In the genomic region with DNA sequence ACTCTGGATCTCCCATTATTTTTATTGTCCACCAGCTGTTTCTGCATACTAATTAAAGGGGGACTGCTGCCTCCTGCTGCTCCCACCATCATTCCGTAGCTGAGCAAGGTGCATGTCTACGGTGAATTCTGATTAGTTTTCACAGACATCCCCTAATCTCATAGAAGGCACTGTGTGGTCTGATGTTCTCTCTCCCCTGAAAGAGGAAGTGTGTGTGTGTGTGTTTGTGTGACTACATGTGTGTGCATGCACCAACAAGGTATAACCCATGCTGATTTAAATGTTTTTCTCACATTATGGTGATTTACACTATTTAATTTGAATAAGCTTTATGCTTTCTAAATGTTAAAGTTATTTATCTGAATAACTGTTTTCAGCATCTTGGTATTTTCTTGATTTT, we compare ENCODE assay signal across 28 cellular contexts.
"Had no signal": no experiment of that assay in that cellular context is flagged by ENCODE, and none has a peak within 500 bp of the region (broad histone marks: within the 10 kb centered on the region; RNA-seq: fewer than 3 reads in every experiment).

No MANE protein-coding gene starts in this region.

- H3K27ac Mint-ChIP-seq: activated CD8-positive, alpha-beta T cell treated with anti-CD3 and anti-CD28 coated beads, Interleukin-2, amount 10 ng/mL, durations not matched to agents 7 days and 5 days; activated naive CD8-positive, alpha-beta T cell; activated T-helper 17 cell treated with anti-CD3 and anti-CD28 coated beads, Interleukin-2, amount 50 U/mL, for 72 hours; effector memory CD8-positive, alpha-beta T cell; nephron progenitor cell; stimulated activated effector memory CD8-positive, alpha-beta T cell treated with anti-CD3 and anti-CD28 coated beads, Interleukin-12 subunit alpha, Interleukin-12 subunit beta, amount 100 ng/mL, for 72 hours had no signal

- H3K9me3 ChIP-seq: adrenal gland, breast epithelium, esophagus muscularis mucosa, left ventricle myocardium inferior, right lobe of liver, stomach, suprapubic skin, tibial nerve had no signal

- H3K4me3 ChIP-seq: adrenal gland, breast epithelium, dorsolateral prefrontal cortex, esophagus muscularis mucosa, left ventricle myocardium inferior, right lobe of liver, skin epidermis, stomach, suprapubic skin, tibial nerve had no signal

- H3K27ac ChIP-seq: adrenal gland, breast epithelium, dorsolateral prefrontal cortex, esophagus muscularis mucosa, left ventricle myocardium inferior, right lobe of liver, skin epidermis, stomach, suprapubic skin, tibial nerve had no signal

- H3K9me3 Mint-ChIP-seq: activated T-helper 17 cell treated with anti-CD3 and anti-CD28 coated beads, Interleukin-2, amount 50 U/mL, for 72 hours; central memory CD8-positive, alpha-beta T cell; effector memory CD8-positive, alpha-beta T cell; nephron progenitor cell; stimulated activated effector memory CD8-positive, alpha-beta T cell treated with anti-CD3 and anti-CD28 coated beads, Interleukin-12 subunit alpha, Interleukin-12 subunit beta, amount 100 ng/mL, for 72 hours had no signal

- DNase-seq: activated CD4-positive, alpha-beta T cell treated with anti-CD3 and anti-CD28 coated beads for 1 hour; activated CD4-positive, alpha-beta T cell treated with anti-CD3 and anti-CD28 coated beads, Interleukin-2, amount 50 U/mL, for 1 hour; activated CD8-positive, alpha-beta T cell treated with anti-CD3 and anti-CD28 coated beads, Interleukin-2, amount 10 ng/mL, durations not matched to agents 7 days and 5 days; activated T-cell treated with anti-CD3 and anti-CD28 coated beads, Interleukin-2, amount 50 U/mL, for 1 hour; adrenal gland; dorsolateral prefrontal cortex; effector memory CD8-positive, alpha-beta T cell; hippocampal formation; left ventricle myocardium inferior; nephron progenitor cell; posterior cingulate gyrus; right lobe of liver; stimulated activated CD4-positive, alpha-beta T cell treated with anti-CD3 and anti-CD28 coated beads, Interleukin-1b, Interleukin-23, amount 100 ng/mL, for 48 hours; stomach; T-helper 9 cell had no signal

- H3K4me1 ChIP-seq: adrenal gland, breast epithelium, left ventricle myocardium inferior, stomach, suprapubic skin, tibial nerve had no signal

- H3K27me3 ChIP-seq: adrenal gland, breast epithelium, dorsolateral prefrontal cortex, esophagus muscularis mucosa, right lobe of liver, stomach, suprapubic skin, tibial nerve had no signal

- H3K4me3 Mint-ChIP-seq: activated CD8-positive, alpha-beta T cell treated with anti-CD3 and anti-CD28 coated beads, Interleukin-2, amount 10 ng/mL, durations not matched to agents 7 days and 5 days; activated naive CD8-positive, alpha-beta T cell; activated T-helper 17 cell treated with anti-CD3 and anti-CD28 coated beads, Interleukin-2, amount 50 U/mL, for 72 hours; central memory CD8-positive, alpha-beta T cell; effector memory CD8-positive, alpha-beta T cell; nephron progenitor cell; stimulated activated effector memory CD8-positive, alpha-beta T cell treated with anti-CD3 and anti-CD28 coated beads, Interleukin-12 subunit alpha, Interleukin-12 subunit beta, amount 100 ng/mL, for 72 hours had no signal

- FAIRE-seq: astrocyte, colon, frontal cortex, urothelium cell line had no signal

- H3K27me3 Mint-ChIP-seq: activated naive CD8-positive, alpha-beta T cell; activated T-helper 17 cell treated with anti-CD3 and anti-CD28 coated beads, Interleukin-2, amount 50 U/mL, for 72 hours; central memory CD8-positive, alpha-beta T cell; effector memory CD8-positive, alpha-beta T cell had no signal

- H3K36me3 ChIP-seq: adrenal gland, breast epithelium, right lobe of liver had no signal

- ATAC-seq: activated CD8-positive, alpha-beta T cell treated with anti-CD3 and anti-CD28 coated beads, Interleukin-2, amount 10 ng/mL, durations not matched to agents 7 days and 5 days; activated T-helper 17 cell treated with anti-CD3 and anti-CD28 coated beads, Interleukin-2, amount 50 U/mL, for 72 hours; effector memory CD8-positive, alpha-beta T cell; right lobe of liver; stimulated activated effector memory CD8-positive, alpha-beta T cell treated with anti-CD3 and anti-CD28 coated beads, Interleukin-12 subunit alpha, Interleukin-12 subunit beta, amount 100 ng/mL, for 72 hours had no signal

- H3K4me1 Mint-ChIP-seq: nephron progenitor cell had no signal
